1 cellular context compared by ENCODE assay signal in the genomic region with DNA sequence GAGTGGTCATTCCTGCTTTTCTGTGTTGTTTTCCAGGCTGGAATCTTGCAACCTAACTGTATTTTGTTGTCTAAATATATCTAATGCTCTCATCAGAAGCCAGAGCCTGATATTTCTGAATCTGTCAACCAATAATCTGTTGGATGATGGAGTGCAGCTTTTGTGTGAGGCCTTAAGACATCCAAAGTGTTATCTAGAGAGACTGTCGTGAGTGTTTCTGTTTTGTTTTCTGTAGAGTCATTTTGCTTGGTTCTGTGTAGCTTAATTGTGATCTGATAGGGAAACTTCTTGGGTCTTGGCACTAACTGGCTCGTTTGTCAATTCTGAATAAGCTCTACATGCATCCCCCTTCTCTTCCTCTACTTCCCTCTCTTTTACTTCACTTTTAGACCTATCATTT.
TF ChIP-seq lines count a peak whose summit lies in the region.

No MANE protein-coding gene starts in this region.

TF ChIP-seq in GM23338, 12 proteins besides CTCF, POLR2A, EP300 and RAD21 (continued from another document):
- TF ChIP-seq ZNF331 (CRISPR knock-in tag; IDR thresholded peaks at IDR 0.05; ENCODE audit: low read depth): no peak
- TF ChIP-seq EZH2phosphoT487 (IDR thresholded peaks at IDR 0.05; ENCODE audit: unreplicated experiment): no peak
